ENCODE assay signal across 2 cellular contexts in genomic region chr3:194673761-194674160, GRCh38.
TF ChIP-seq lines count a peak whose summit lies in the region.

No MANE protein-coding gene starts in this region.

TF ChIP-seq in liver, 16 proteins besides CTCF, POLR2A, EP300 and RAD21:
- TF ChIP-seq ZBTB33 (IDR thresholded peaks at IDR 0.05) (no peak), HNF4G (IDR thresholded peaks at IDR 0.05) (peak; percentile 8), HNF4A (conservative IDR thresholded peaks at IDR 0.05) (peak in 1 of 2 donors; percentile 17), JUND (IDR thresholded peaks at IDR 0.05) (no peak)

TF ChIP-seq in HepG2, 621 proteins besides CTCF, POLR2A, EP300 and RAD21:
- no peak for TF ChIP-seq ATF7 (IDR thresholded peaks at IDR 0.05)
- TF ChIP-seq ATF7 (CRISPR knock-in tag; IDR thresholded peaks at IDR 0.05), result no peak
- no peak for TF ChIP-seq PHF20 (CRISPR knock-in tag; IDR thresholded peaks at IDR 0.05)
- no peak for TF ChIP-seq KDM6A (CRISPR knock-in tag; IDR thresholded peaks at IDR 0.05; ENCODE audit: low read depth)
- TF ChIP-seq TCF7 (IDR thresholded peaks at IDR 0.05; ENCODE audit: low read depth), result no peak
- TF ChIP-seq SMAD3 (CRISPR knock-in tag; IDR thresholded peaks at IDR 0.05), result no peak
- TF ChIP-seq PAF1 (CRISPR knock-in tag; IDR thresholded peaks at IDR 0.05), result no peak
- TF ChIP-seq JUND (CRISPR knock-in tag; IDR thresholded peaks at IDR 0.05), result no peak
